Comparison of ENCODE assay signal across 8 cellular contexts in genomic region chr11:2929880-2930704, GRCh38. TPM values are rescaled to one million over a fixed set of nuclear protein-coding genes. Genes with fewer than 3 reads are reported as not detected.
DNase-seq lines count a peak whose midpoint lies in the region; ATAC-seq, FAIRE-seq and TF ChIP-seq lines count a peak whose summit lies in the region.

No MANE protein-coding gene starts in this region.

- H2BK20ac ChIP-seq in IMR-90 (ENCODE audit: low read depth, low read length) = peak overlapping the region; percentile 96

- H3K36me3 Mint-ChIP-seq in activated B cell treated with CpG ODN at 0.5 μM for 24 hours (ENCODE audit: low read depth) = no peaks in the 10 kb centered on the region

- peak; percentile 8 for ATAC-seq in IMR-90 (ENCODE audit: low read depth)
- peak; percentile 47 for ATAC-seq in activated B cell treated with CpG ODN at 0.5 μM for 24 hours (ENCODE audit: low read depth)
- ATAC-seq in GM18505 (IDR thresholded peaks at IDR 0.05; ENCODE audit: unreplicated experiment) = no peak

- CTCF ChIA-PET in IMR-90 (lab: Yijun Ruan, JAX) (interaction anchor here (0.6 to 1.4 kb wide), 6 partner anchors 9 to 225 kb away, joined by 3 read pairs; no protein-coding TSS in a partner anchor), activated B cell treated with CpG ODN at 0.5 μM for 24 hours (lab: Charles Lee) (interaction anchor here (0.6 to 1.9 kb wide), 10 partner anchors 9 to 397 kb away, joined by 3 to 13 read pairs (median 5); no protein-coding TSS in a partner anchor)

- H3K27me3 ChIP-seq in ACC112 (ENCODE audit: insufficient read depth, low read length) (no peaks in the 10 kb centered on the region), IMR-90 (ENCODE audit: control insufficient read depth, insufficient read depth, low read length) (no peaks in the 10 kb centered on the region), fibroblast of lung (ENCODE audit: control insufficient read depth, insufficient read depth, low read length) (no peaks in the 10 kb centered on the region), neural cell (ENCODE audit: insufficient read depth, low read depth, low read length) (peaks cover 54% of the 10 kb centered on the region)

- H3K9me2 ChIP-seq in neural cell (ENCODE audit: insufficient read depth, low read length) = no peaks in the 10 kb centered on the region

- peak overlapping the region; percentile 79; the same call in 1 of the 2 replicates for H3K56ac ChIP-seq in IMR-90 (ENCODE audit: extremely low read depth, insufficient read depth, low read length)

- peak overlapping the region; percentile 95 for H2BK120ac ChIP-seq in IMR-90 (ENCODE audit: low read depth, low read length)

- peaks cover 10% of the 10 kb centered on the region for H3K9me1 ChIP-seq in IMR-90 (ENCODE audit: insufficient read depth, low read length)

- H3K9ac ChIP-seq in IMR-90 (ENCODE audit: low read depth, low read length) = peak overlapping the region; percentile 19
- peak overlapping the region; percentile 59 for H3K9ac ChIP-seq in fibroblast of lung (ENCODE audit: insufficient read depth, low read length)
- H3K9ac ChIP-seq in neural cell (ENCODE audit: low read length) = no peak overlapping the region

- POLR2A ChIA-PET in IMR-90 (lab: Charles Lee; ENCODE audit: unreplicated experiment) = interaction anchor here (0.5 to 0.8 kb wide), 4 partner anchors 45 to 397 kb away, joined by 3 to 7 read pairs (median 4); no protein-coding TSS in a partner anchor
- POLR2A ChIA-PET in activated B cell treated with CpG ODN at 0.5 μM for 24 hours (lab: Charles Lee) = interaction anchor here (0.6 to 2.7 kb wide), 7 partner anchors 16 to 553 kb away, joined by 3 to 14 read pairs (median 5); partner anchors contain the start of genes CD81 and NAP1L4

- no peaks in the 10 kb centered on the region for H3F3A ChIP-seq in neural cell (ENCODE audit: insufficient read depth, low read length, poor library complexity, severe bottlenecking)

- H3K4me3 ChIP-seq in ACC112 (ENCODE audit: low read depth, low read length) (peak overlapping the region; percentile 99), IMR-90 (ENCODE audit: insufficient read depth, low read depth, low read length) (peak overlapping the region; percentile 92), fibroblast of lung (replicated peaks in 1 of 4; ENCODE audit: control extremely low read depth in 1 of 4, insufficient read depth in 1 of 4, low read depth in 3 of 4, low read length in 4 of 4) (peak overlapping the region; percentile 20 to 81 (median 34)), neural cell (ENCODE audit: low read length) (no peak overlapping the region)

- TF ChIP-seq RAD21 in IMR-90 (IDR thresholded peaks at IDR 0.05; ENCODE audit: low read length) = no peak
- no peak for TF ChIP-seq RAD21 in neural cell (conservative IDR thresholded peaks at IDR 0.05)

- peak overlapping the region; percentile 99 for H2AK5ac ChIP-seq in IMR-90 (ENCODE audit: low read depth, low read length)

- H3K79me2 ChIP-seq in ACC112 (ENCODE audit: control insufficient read depth, insufficient read depth, low read length, unreplicated experiment) = peaks cover 30% of the 10 kb centered on the region
- H3K79me2 ChIP-seq in fibroblast of lung (ENCODE audit: control insufficient read depth, insufficient read depth, low read length) = peaks cover 26% of the 10 kb centered on the region
- no peaks in the 10 kb centered on the region for H3K79me2 ChIP-seq in neural cell (replicated peaks; ENCODE audit: insufficient read depth, low read length)

- intact Hi-C loops in IMR-90 (cut with micrococcal nuclease) = no loop called here
- intact Hi-C loops in activated B cell treated with CpG ODN at 0.5 μM for 24 hours (cut with micrococcal nuclease) = loop anchor here (1.0 to 2.0 kb wide), 5 partner anchors 28 to 502 kb away; a partner anchor contains a TSS

- H3K27me3 Mint-ChIP-seq in activated B cell treated with CpG ODN at 0.5 μM for 24 hours = peaks cover 23% of the 10 kb centered on the region

- H3K9me3 Mint-ChIP-seq in activated B cell treated with CpG ODN at 0.5 μM for 24 hours = no peaks in the 10 kb centered on the region

- peak overlapping the region; percentile 94; the same call in 1 of the 3 replicates for H2BK15ac ChIP-seq in IMR-90 (ENCODE audit: low read depth, low read length)

- in situ Hi-C loops in IMR-90 (cut with MboI; ENCODE audit: low sequenced_read_pairs) = no loop called here

- dilution Hi-C loops in IMR-90 (cut with HindIII; ENCODE audit: low sequenced_read_pairs, unreplicated experiment) = no loop called here

- H3K27ac Mint-ChIP-seq in activated B cell treated with CpG ODN at 0.5 μM for 24 hours = no peak overlapping the region

- peak overlapping the region; percentile 98 for H3K4ac ChIP-seq in IMR-90 (ENCODE audit: low read depth, low read length)

- peak overlapping the region; percentile 78 for H2AFZ ChIP-seq in ACC112 (ENCODE audit: low read length, unreplicated experiment)
- H2AFZ ChIP-seq in IMR-90 (replicated peaks; ENCODE audit: low read length, poor library complexity) = peak overlapping the region; percentile 90
- H2AFZ ChIP-seq in fibroblast of lung (ENCODE audit: low read length) = peak overlapping the region; percentile 13
- H2AFZ ChIP-seq in neural cell (ENCODE audit: low read depth, low read length) = no peak overlapping the region

- H3K27ac ChIP-seq in ACC112 (ENCODE audit: low read depth, low read length) = peak overlapping the region; percentile 88
- H3K27ac ChIP-seq in IMR-90 (ENCODE audit: insufficient read depth, low read length) = peak overlapping the region; percentile 60
- peak overlapping the region; percentile 94 for H3K27ac ChIP-seq in fibroblast of lung (ENCODE audit: insufficient read depth, low read length)
- H3K27ac ChIP-seq in neural cell (ENCODE audit: low read length) = no peak overlapping the region

- peak overlapping the region; percentile 88 for H2AK9ac ChIP-seq in IMR-90 (replicated peaks; ENCODE audit: low read depth, low read length, poor library complexity)

- H3K14ac ChIP-seq in IMR-90 (replicated peaks; ENCODE audit: low read depth, low read length) = peak overlapping the region; percentile 90

- H3K4me1 ChIP-seq in ACC112 (ENCODE audit: control insufficient read depth, insufficient read depth, low read length, unreplicated experiment) (peaks cover 28% of the 10 kb centered on the region), IMR-90 (ENCODE audit: control insufficient read depth, insufficient read depth, low read length) (peaks cover 16% of the 10 kb centered on the region), fibroblast of lung (ENCODE audit: control insufficient read depth, extremely low read depth, insufficient read depth, low read length) (peaks cover 12% of the 10 kb centered on the region)

- H3K4me3 Mint-ChIP-seq in activated B cell treated with CpG ODN at 0.5 μM for 24 hours = peak overlapping the region; percentile 82

- H4K5ac ChIP-seq in IMR-90 (ENCODE audit: low read depth, low read length) = peak overlapping the region; percentile 89

- H4K20me1 ChIP-seq in IMR-90 (ENCODE audit: insufficient read depth, low read length) (peaks cover 18% of the 10 kb centered on the region), fibroblast of lung (ENCODE audit: control insufficient read depth, extremely low read depth, insufficient read depth, low read length) (no peaks in the 10 kb centered on the region), neural cell (ENCODE audit: insufficient read depth) (no peaks in the 10 kb centered on the region)

- peak overlapping the region; percentile 65 for H2BK5ac ChIP-seq in IMR-90 (ENCODE audit: low read depth, low read length, poor library complexity, severe bottlenecking)

- DNase-seq in GM12891 (ENCODE audit: insufficient read length, low spot score) (peak; percentile 81), IMR-90 (peak; percentile 61), activated B cell treated with CpG ODN at 0.5 μM for 24 hours (no peak), fibroblast of lung (ENCODE audit: low read depth in 2 of 2) (peak; percentile 53 to 63), cerebellar cortex (ENCODE audit: low spot score) (no peak)

- FAIRE-seq in GM12891 (lab: Jason Lieb, UNC) = peak; percentile 62

- H3K4me1 Mint-ChIP-seq in activated B cell treated with CpG ODN at 0.5 μM for 24 hours = peaks cover 15% of the 10 kb centered on the region

- no peak for TF ChIP-seq EP300 in neural cell (conservative IDR thresholded peaks at IDR 0.05; ENCODE audit: poor library complexity, severe bottlenecking)

- no TSS peak for BruUV-seq in IMR-90 (replicated peaks; lab: Mats Ljungman, UMichigan)

- peak overlapping the region; percentile 79 for H3K18ac ChIP-seq in IMR-90 (ENCODE audit: low read depth, low read length)

- peak overlapping the region; percentile 89 for H4K91ac ChIP-seq in IMR-90 (ENCODE audit: insufficient read depth, low read depth, low read length)

- WGBS in IMR-90 (ENCODE audit: extremely low coverage in 2 of 2, insufficient read length in 1 of 2), 2 experiments = 8% methylated on average over 8 of the region's 53 CpGs; no CpG with 5 or more reads in 1 of the 2 experiments

- no peaks in the 10 kb centered on the region for H3K9me3 ChIP-seq in IMR-90 (ENCODE audit: control insufficient read depth, insufficient read depth, low read length)
- H3K9me3 ChIP-seq in fibroblast of lung (ENCODE audit: control insufficient read depth, insufficient read depth, low read depth, low read length) = no peaks in the 10 kb centered on the region
- H3K9me3 ChIP-seq in neural cell (ENCODE audit: low read length) = no peaks in the 10 kb centered on the region

- H3K4me2 ChIP-seq in IMR-90 (ENCODE audit: low read depth, low read length) (peak overlapping the region; percentile 75), fibroblast of lung (ENCODE audit: extremely low read depth, insufficient read depth, low read length) (peak overlapping the region; percentile 68), neural cell (ENCODE audit: low read length) (no peak overlapping the region)

- TF ChIP-seq CTCF in IMR-90 (conservative IDR thresholded peaks at IDR 0.05; ENCODE audit: low read depth, low read length) (peak; percentile 29), activated B cell treated with CpG ODN at 0.5 μM for 24 hours (IDR thresholded peaks at IDR 0.05) (no peak), fibroblast of lung (conservative IDR thresholded peaks at IDR 0.05 in 1 of 2, IDR thresholded peaks at IDR 0.05 in 1 of 2; ENCODE audit: low read depth in 1 of 2, low read length in 2 of 2) (peak; percentile 45 to 55), neural cell (IDR thresholded peaks at IDR 0.05; ENCODE audit: poor library complexity, severe bottlenecking) (peak; percentile 37)

- H3K23ac ChIP-seq in IMR-90 (ENCODE audit: low read depth, low read length) = peak overlapping the region; percentile 92; the same call in 1 of the 2 replicates

- H3K79me1 ChIP-seq in IMR-90 (ENCODE audit: low read depth in 1 of 2, low read length in 2 of 2) = peaks cover 6 to 28% of the 10 kb centered on the region in 2 experiments; a peak in 3 of 4 replicates

- peak overlapping the region; percentile 72 to 91 for H4K8ac ChIP-seq in IMR-90 (ENCODE audit: low read depth in 2 of 2, low read length in 2 of 2)

- no peak for TF ChIP-seq POLR2A in GM12891 (IDR thresholded peaks at IDR 0.05; ENCODE audit: low read depth, low read length)
- TF ChIP-seq POLR2A in IMR-90 (IDR thresholded peaks at IDR 0.05; ENCODE audit: low read depth, low read length) = no peak; the same call in 1 of the 2 replicates
- no peak for TF ChIP-seq POLR2A in GM18505 (IDR thresholded peaks at IDR 0.05; ENCODE audit: borderline replicate concordance, extremely low read depth, insufficient read depth, insufficient read length)

- H3K36me3 ChIP-seq in ACC112 (ENCODE audit: insufficient read depth, low read length) (no peaks in the 10 kb centered on the region), IMR-90 (ENCODE audit: control insufficient read depth, insufficient read depth, low read length) (no peaks in the 10 kb centered on the region), fibroblast of lung (ENCODE audit: control insufficient read depth, insufficient read depth, low read length) (no peaks in the 10 kb centered on the region), neural cell (ENCODE audit: insufficient read depth, low read length) (no peaks in the 10 kb centered on the region)

RNA-seq across cellular contexts. Expression of gene PHLDA2, which starts 0.9 kb away (rescaled TPM):
- polyA plus RNA-seq in GM12891 (2012; ENCODE audit: low read depth, missing spikeins) = 0.42 TPM
- total RNA-seq in IMR-90 (2012; rRNA removed) (3.8 and 4.4 TPM in 2 replicates), activated B cell treated with CpG ODN at 0.5 μM for 24 hours (0.42 and 0.54 TPM in 2 replicates), fibroblast of lung (4.1 and 6.8 TPM in 2 replicates)
- polyA plus RNA-seq in IMR-90 (2012; rRNA removed) (89.0 and 154 TPM in 2 replicates), fibroblast of lung (16.2 and 20.5 TPM in 2 replicates), neural cell (not detected in 2 replicates)
- 190 and 339 TPM in 2 replicates for polyA plus RNA-seq in IMR-90 (2012; cell fraction: cytosol; rRNA removed)
- polyA plus RNA-seq in IMR-90 (2012; cell fraction: nucleus; rRNA removed; ENCODE audit: low replicate concordance) = 56.3 and 191 TPM in 2 replicates
- 108 and 155 TPM in 2 replicates for polyA plus RNA-seq in fibroblast of lung (2012)
- polyA minus RNA-seq in fibroblast of lung (ENCODE audit: low replicate concordance) (13.6 and 18.5 TPM in 2 replicates), neural cell (not detected in 2 replicates)

RNA-seq across cellular contexts. Expression of gene CDKN1C, which starts 44.5 kb away (rescaled TPM):
- polyA plus RNA-seq in GM12891 (2012; ENCODE audit: low read depth, missing spikeins) = 0.15 TPM
- 1.6 and 2.2 TPM in 2 replicates for total RNA-seq in IMR-90 (2012; rRNA removed)
- polyA plus RNA-seq in IMR-90 (2012; rRNA removed) = 3.0 and 3.7 TPM in 2 replicates
- polyA plus RNA-seq in IMR-90 (2012; cell fraction: cytosol; rRNA removed) = 3.6 and 6.4 TPM in 2 replicates
- polyA plus RNA-seq in IMR-90 (2012; cell fraction: nucleus; rRNA removed; ENCODE audit: low replicate concordance) = 5.3 and 8.9 TPM in 2 replicates
- total RNA-seq in activated B cell treated with CpG ODN at 0.5 μM for 24 hours = 1.1 and 1.4 TPM in 2 replicates
- 31.1 and 31.5 TPM in 2 replicates for total RNA-seq in fibroblast of lung
- 5.2 and 8.6 TPM in 2 replicates for polyA plus RNA-seq in fibroblast of lung
- 9.0 and 12.6 TPM in 2 replicates for polyA plus RNA-seq in fibroblast of lung (2012)
- 1.1 and 2.5 TPM in 2 replicates for polyA minus RNA-seq in fibroblast of lung (ENCODE audit: low replicate concordance)
- 36.7 and 51.2 TPM in 2 replicates for polyA plus RNA-seq in neural cell
- 24.7 and 27.3 TPM in 2 replicates for polyA minus RNA-seq in neural cell

Comparison
In these comparisons a context has a peak if more than half of its experiments do, and no peak if none do; other contexts are left out.
1. DNase-seq: peak in GM12891 (single experiment), IMR-90 (single experiment) and fibroblast of lung (2 of 2); none in activated B cell treated with CpG ODN at 0.5 μM for 24 hours (single experiment) and cerebellar cortex (single experiment).